8 cellular contexts compared by ENCODE assay signal in the genomic region with DNA sequence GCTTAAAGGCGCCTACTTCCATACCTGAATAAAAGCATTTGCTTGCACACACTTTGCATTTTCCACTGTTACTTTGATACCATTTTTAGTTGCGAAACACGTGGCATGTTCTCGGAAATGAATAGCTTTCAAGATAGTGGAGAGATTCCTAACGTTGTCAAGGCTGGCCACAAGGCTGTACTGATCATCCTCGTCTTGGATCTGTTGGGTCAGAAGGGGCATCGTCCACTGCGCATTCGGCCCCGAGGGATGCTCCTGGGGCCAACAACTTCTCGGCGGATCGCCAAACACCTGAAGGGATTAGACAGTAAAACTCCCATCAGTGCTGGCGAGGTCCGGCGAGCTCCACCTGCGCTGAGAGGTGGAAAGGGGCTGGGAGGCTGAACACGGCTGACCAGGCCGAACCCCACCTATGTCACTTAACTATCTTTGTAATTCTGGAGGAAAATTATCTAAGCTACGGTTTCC. TPM values are rescaled to one million over a fixed set of nuclear protein-coding genes. Genes with fewer than 3 reads are reported as not detected.
DNase-seq lines count a peak whose midpoint lies in the region; ATAC-seq and TF ChIP-seq lines count a peak whose summit lies in the region.

No MANE protein-coding gene starts in this region.

- intact Hi-C loops in testis (cut with DNase I; ENCODE audit: low total_unique reads): no loop called here

- in situ Hi-C loops in brain microvascular endothelial cell (cut with HindIII; ENCODE audit: low pct_ligation_motif_present, low sequenced_read_pairs): loop anchor here (25.0 kb wide), 1 partner anchor 427 kb away; no protein-coding TSS in a partner anchor

- peak; percentile 74 for DNase-seq in activated CD8-positive, alpha-beta memory T cell treated with anti-CD3 and anti-CD28 coated beads for 24 hours
- DNase-seq in activated CD8-positive, alpha-beta memory T cell treated with anti-CD3 and anti-CD28 coated beads, Interleukin-2, amount 50 U/mL, for 4 hours: no peak
- DNase-seq in NCI-H69 (lab: John Stamatoyannopoulos, UW) (peak; percentile 76), brain microvascular endothelial cell (peak; percentile 13), left lobe of liver (ENCODE audit: low spot score) (peak; percentile 63), testis (peak; percentile 35), NCI-H2107 treated with DMSO at 0.1 percent for 48 hours (lab: John Stamatoyannopoulos, UW; ENCODE audit: unreplicated experiment) (no peak)

- TF ChIP-seq CTCF in brain microvascular endothelial cell (IDR thresholded peaks at IDR 0.05; ENCODE audit: low read depth, low read length, missing control alignments) (no peak), testis (IDR thresholded peaks at IDR 0.05) (no peak)

- peaks cover 9% of the 10 kb centered on the region for H3K36me3 ChIP-seq in brain microvascular endothelial cell (replicated peaks)
- H3K36me3 ChIP-seq in testis (ENCODE audit: low read depth, missing control alignments): no peaks in the 10 kb centered on the region

- peak; percentile 8 for ATAC-seq in HG02798 (IDR thresholded peaks at IDR 0.05; ENCODE audit: poor library complexity, unreplicated experiment)
- peak; percentile 13 for ATAC-seq in left lobe of liver

- H3K27ac ChIP-seq in brain microvascular endothelial cell (peak overlapping the region; percentile 79), testis (peak overlapping the region; percentile 60 to 90)

- TF ChIP-seq POLR2A in testis (IDR thresholded peaks at IDR 0.05): no peak

- 2 to 3% methylated on average over 16 to 20 of the region's 20 CpGs for WGBS in testis, 2 donors

- peaks cover 16% of the 10 kb centered on the region for H3K4me1 ChIP-seq in testis

- H3K9me3 ChIP-seq in testis: no peaks in the 10 kb centered on the region

- H3K4me3 ChIP-seq in brain microvascular endothelial cell (ENCODE audit: low read depth, low read length): peak overlapping the region; percentile 95
- peak overlapping the region; percentile 93 to 98 for H3K4me3 ChIP-seq in testis

- H3K27me3 ChIP-seq in brain microvascular endothelial cell (replicated peaks): no peaks in the 10 kb centered on the region
- H3K27me3 ChIP-seq in testis: no peaks in the 10 kb centered on the region

RNA-seq across cellular contexts. Expression of gene RAD1, which starts 0.6 kb away (rescaled TPM):
- total RNA-seq in left lobe of liver (5.7 TPM), testis (10 to 100 TPM; 45.5 to 45.7 TPM)
- polyA plus RNA-seq in testis (ENCODE audit: insufficient read depth, low read depth, low replicate concordance): 41.4 TPM

RNA-seq across cellular contexts. Expression of gene BRIX1, which starts 0.8 kb away (rescaled TPM):
- 4.6 TPM for total RNA-seq in left lobe of liver
- 10 to 100 TPM; 23.2 to 25.0 TPM for total RNA-seq in testis
- polyA plus RNA-seq in testis (ENCODE audit: insufficient read depth, low read depth, low replicate concordance): 18.4 TPM

RNA-seq across cellular contexts. Expression of gene DNAJC21, which starts 14.7 kb away (rescaled TPM):
- 18.5 TPM for total RNA-seq in left lobe of liver
- total RNA-seq in testis: 10 to 100 TPM; 58.3 to 75.4 TPM
- polyA plus RNA-seq in testis (ENCODE audit: insufficient read depth, low read depth, low replicate concordance): 63.0 TPM

Comparison
In these comparisons a context has a peak if more than half of its experiments do, and no peak if none do; other contexts are left out.
1. DNase-seq: peak in activated CD8-positive, alpha-beta memory T cell treated with anti-CD3 and anti-CD28 coated beads for 24 hours (single experiment), NCI-H69 (single experiment), brain microvascular endothelial cell (single experiment), left lobe of liver (single experiment) and testis (single experiment); none in activated CD8-positive, alpha-beta memory T cell treated with anti-CD3 and anti-CD28 coated beads, Interleukin-2, amount 50 U/mL, for 4 hours (single experiment) and NCI-H2107 treated with DMSO at 0.1 percent for 48 hours (single experiment).